In the genomic region with DNA sequence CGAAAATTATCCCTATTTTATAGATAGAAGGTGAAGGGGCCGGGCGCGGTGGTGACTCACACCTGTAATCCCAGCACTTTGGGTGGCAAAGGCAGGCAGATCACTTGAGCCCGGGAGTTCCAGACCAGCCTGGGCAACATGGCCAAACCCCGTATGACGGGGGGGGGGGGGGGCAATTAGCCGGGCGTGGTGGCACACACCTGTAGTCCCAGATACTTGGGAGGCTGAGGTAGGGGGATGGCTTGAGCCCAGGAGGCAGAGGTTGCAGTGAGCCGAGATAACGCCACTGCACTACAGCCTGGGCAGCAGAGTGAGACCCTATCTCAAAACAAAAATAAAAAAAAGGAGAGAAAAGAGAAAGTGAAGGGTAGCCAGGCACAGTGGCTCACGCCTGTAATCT, we compare ENCODE assay signal across 9 cellular contexts. TPM values are rescaled to one million over a fixed set of nuclear protein-coding genes. Genes with fewer than 3 reads are reported as not detected.
DNase-seq lines count a peak whose midpoint lies in the region; ATAC-seq and TF ChIP-seq lines count a peak whose summit lies in the region.
"Had no signal": no experiment of that assay in that cellular context is flagged by ENCODE, and none has a peak within 500 bp of the region (broad histone marks: within the 10 kb centered on the region; RNA-seq: fewer than 3 reads in every experiment).

No MANE protein-coding gene starts in this region.

- CTCF ChIA-PET in WTC11 (lab: Charles Lee): interaction anchor here (1.6 kb wide), 1 partner anchor 13 kb away, joined by 4 read pairs; no protein-coding TSS in a partner anchor

- peaks cover 24% of the 10 kb centered on the region for H3K27me3 Mint-ChIP-seq in T-helper 1 cell treated with Interleukin-12 subunit alpha and Interleukin-12 subunit beta and Interleukin-4 antibody, amounts not matched to agents 30 μg/mL and 1 μg/mL, for 36 hours (ENCODE audit: low read depth)
- H3K27me3 Mint-ChIP-seq in WTC11 (ENCODE audit: low read depth): peaks cover 25% of the 10 kb centered on the region

- TF ChIP-seq CTCF in WTC11 (IDR thresholded peaks at IDR 0.05) (no peak), foreskin fibroblast (IDR thresholded peaks at IDR 0.05; ENCODE audit: low read depth, low read length) (no peak), spleen (IDR thresholded peaks at IDR 0.05 in 8 of 11, conservative IDR thresholded peaks at IDR 0.05 in 3 of 11) (no peak)

- no peak overlapping the region for H3K27ac ChIP-seq in spleen

- H3K4me1 Mint-ChIP-seq in T-helper 1 cell treated with Interleukin-12 subunit alpha and Interleukin-12 subunit beta and Interleukin-4 antibody, amounts not matched to agents 30 μg/mL and 1 μg/mL, for 36 hours (ENCODE audit: low read depth): peaks cover 32% of the 10 kb centered on the region
- peaks cover 11% of the 10 kb centered on the region; the same call in 1 of the 2 replicates for H3K4me1 Mint-ChIP-seq in WTC11

- ATAC-seq in WTC11: no peak

- TF ChIP-seq POLR2A in spleen (IDR thresholded peaks at IDR 0.05): no peak

- intact Hi-C loops in spleen (cut with DNase I; ENCODE audit: low total_unique reads): no loop called here

- no peak for DNase-seq in T-helper 1 cell
- DNase-seq in WTC11 (ENCODE audit: low spot score): no peak
- DNase-seq in foreskin fibroblast: no peak
- no peak for DNase-seq in spleen
- DNase-seq in anterior cingulate cortex (lab: John Stamatoyannopoulos, UW): no peak
- no peak for DNase-seq in EL
- no peak for DNase-seq in NCI-H2196 (lab: John Stamatoyannopoulos, UW; ENCODE audit: unreplicated experiment)
- DNase-seq: NCI-H1417 treated with DMSO at 0.1 percent for 48 hours had no signal

- POLR2A ChIA-PET in WTC11 (lab: Charles Lee): no interaction called here

- WGBS in spleen, 5 donors: 86 to 94% (median 92%) methylated on average over 11 to 12 of the region's 12 CpGs

- peak overlapping the region; percentile 99 for H3K27ac Mint-ChIP-seq in T-helper 1 cell treated with Interleukin-12 subunit alpha and Interleukin-12 subunit beta and Interleukin-4 antibody, amounts not matched to agents 30 μg/mL and 1 μg/mL, for 36 hours
- no peak overlapping the region for H3K27ac Mint-ChIP-seq in WTC11

- peak overlapping the region; percentile 85 to 90 for H3K4me3 ChIP-seq in foreskin fibroblast (ENCODE audit: low read depth in 1 of 2, low read length in 2 of 2)
- peak overlapping the region in 6 of 8 donors; percentile 70 to 89 (median 86) for H3K4me3 ChIP-seq in spleen

- H3K9me3 ChIP-seq in spleen: no peaks in the 10 kb centered on the region

- H3K27me3 ChIP-seq in spleen (replicated peaks in 1 of 7): no peaks in the 10 kb centered on the region

- H3K4me1 ChIP-seq in spleen: peaks cover 13 to 65% (median 30%) of the 10 kb centered on the region in 6 donors

- no peaks in the 10 kb centered on the region for H3K36me3 ChIP-seq in spleen

- peaks cover 13% of the 10 kb centered on the region for H3K36me3 Mint-ChIP-seq in T-helper 1 cell treated with Interleukin-12 subunit alpha and Interleukin-12 subunit beta and Interleukin-4 antibody, amounts not matched to agents 30 μg/mL and 1 μg/mL, for 36 hours (ENCODE audit: low read depth)
- peaks cover 4% of the 10 kb centered on the region for H3K36me3 Mint-ChIP-seq in WTC11

- H3K9me3 Mint-ChIP-seq in T-helper 1 cell treated with Interleukin-12 subunit alpha and Interleukin-12 subunit beta and Interleukin-4 antibody, amounts not matched to agents 30 μg/mL and 1 μg/mL, for 36 hours: no peaks in the 10 kb centered on the region
- H3K9me3 Mint-ChIP-seq in WTC11: no peaks in the 10 kb centered on the region; the same call in 1 of the 2 replicates

- peak overlapping the region; percentile 100 for H3K4me3 Mint-ChIP-seq in T-helper 1 cell treated with Interleukin-12 subunit alpha and Interleukin-12 subunit beta and Interleukin-4 antibody, amounts not matched to agents 30 μg/mL and 1 μg/mL, for 36 hours
- peak overlapping the region; percentile 100 for H3K4me3 Mint-ChIP-seq in WTC11

TF ChIP-seq in WTC11, 78 proteins besides CTCF, POLR2A, EP300 and RAD21:
- TF ChIP-seq HMGA2 (CRISPR knock-in tag; IDR thresholded peaks at IDR 0.05): no peak
- TF ChIP-seq ZNF121 (CRISPR knock-in tag; IDR thresholded peaks at IDR 0.05): 0 out of 2 replicates have a peak, but pooled peaks have one; percentile 22
- TF ChIP-seq TCF7 (CRISPR knock-in tag; IDR thresholded peaks at IDR 0.05; ENCODE audit: low read depth): no peak
- no peak for TF ChIP-seq EMX1 (CRISPR knock-in tag; IDR thresholded peaks at IDR 0.05)
- no peak for TF ChIP-seq SP1 (CRISPR knock-in tag; conservative IDR thresholded peaks at IDR 0.05)
- no peak for TF ChIP-seq CBFB (CRISPR knock-in tag; IDR thresholded peaks at IDR 0.05; ENCODE audit: low read depth)

RNA-seq across cellular contexts. Expression of a gene that starts 1.4 kb away (rescaled TPM):
- total RNA-seq in WTC11 (2021): 36.6 to 41.7 TPM (median 37.2 TPM) in 3 replicates
- 10 to 100 TPM; 20.6 to 39.3 (median 28.1) TPM for total RNA-seq in spleen
- 10 to 100 TPM; 13.2 to 20.8 (median 14.3) TPM for polyA plus RNA-seq in spleen

RNA-seq across cellular contexts. Expression of a gene that starts 1.5 kb away (rescaled TPM):
- 1.9 to 2.0 TPM (median 1.9 TPM) in 3 replicates for total RNA-seq in WTC11 (2021)
- total RNA-seq in spleen: 1 to 10 TPM in 5 of 7 donors, under 1 TPM in 2; 0.65 to 2.3 (median 1.9) TPM
- under 1 TPM; 0.12 to 0.32 (median 0.15) TPM for polyA plus RNA-seq in spleen
